In genomic region chr16:57628008-57628781, GRCh38 we compare ENCODE assay signal across 8 cellular contexts. TPM values are rescaled to one million over a fixed set of nuclear protein-coding genes. Genes with fewer than 3 reads are reported as not detected.
A peak's percentile ranks its signal among the peaks of the same experiment; 100 is the strongest.
DNase-seq lines count a peak whose midpoint lies in the region; ATAC-seq and TF ChIP-seq lines count a peak whose summit lies in the region.

Gene ADGRG1 (plus strand): TSS chr16:57628630. CDS start chr16:57650288, 21,658 bp downstream.

- no peaks in the 10 kb centered on the region for H3K9me3 Mint-ChIP-seq in osteocyte (ENCODE audit: unreplicated experiment)

- no peaks in the 10 kb centered on the region for H3K36me3 Mint-ChIP-seq in osteocyte (ENCODE audit: unreplicated experiment)

- H3K27me3 ChIP-seq in adipocyte (replicated peaks; ENCODE audit: control insufficient read depth, insufficient read depth, low read length) = no peaks in the 10 kb centered on the region
- H3K27me3 ChIP-seq in upper lobe of right lung = peaks cover 11% of the 10 kb centered on the region

- peak within 1 kb of the TSS; percentile 58 for H3K27ac ChIP-seq in upper lobe of right lung

- TF ChIP-seq CTCF in osteocyte (IDR thresholded peaks at IDR 0.05) (peak; percentile 30), upper lobe of right lung (IDR thresholded peaks at IDR 0.05) (no peak)

- intact Hi-C loops in Right ventricle myocardium inferior (cut with DNase I) (loop anchor here (2.0 kb wide), 1 partner anchor 19 kb away; no protein-coding TSS in a partner anchor), upper lobe of right lung (cut with DNase I) (no loop called here)

- H3K4me1 Mint-ChIP-seq in osteocyte (ENCODE audit: unreplicated experiment) = peaks cover 50% of the 10 kb centered on the region

- ATAC-seq in Right ventricle myocardium inferior = peak; percentile 69
- ATAC-seq in upper lobe of right lung = peak; percentile 66

- DNase-seq in NCI-H1092 treated with DMSO at 0.1 percent for 48 hours (lab: John Stamatoyannopoulos, UW) (peak; percentile 23), NCI-H1092 (lab: John Stamatoyannopoulos, UW) (no peak), adipocyte (ENCODE audit: low read depth) (peak; percentile 94), Right ventricle myocardium inferior (ENCODE audit: missing footprints) (peak; percentile 80), osteocyte (ENCODE audit: extremely low spot score, unreplicated experiment) (peak; percentile 96), upper lobe of right lung (no peak), RPMI8226 (no peak)

- H3K27ac Mint-ChIP-seq in osteocyte (ENCODE audit: unreplicated experiment) = peak within 1 kb of the TSS; percentile 98

- H3K4me1 ChIP-seq in adipocyte (ENCODE audit: control insufficient read depth, insufficient read depth, low read length) (peaks cover 21% of the 10 kb centered on the region), upper lobe of right lung (peaks cover 19% of the 10 kb centered on the region)

- H3K9ac ChIP-seq in adipocyte (ENCODE audit: low read length) = peak within 1 kb of the TSS; percentile 70

- no peaks in the 10 kb centered on the region for H3K9me3 ChIP-seq in adipocyte (ENCODE audit: control insufficient read depth, low read length)
- H3K9me3 ChIP-seq in upper lobe of right lung = no peaks in the 10 kb centered on the region

- peak within 1 kb of the TSS; percentile 67 for H3K4me3 Mint-ChIP-seq in osteocyte (ENCODE audit: unreplicated experiment)

- H3K27me3 Mint-ChIP-seq in osteocyte (ENCODE audit: unreplicated experiment) = no peaks in the 10 kb centered on the region

- no peaks in the 10 kb centered on the region for H3K36me3 ChIP-seq in adipocyte (ENCODE audit: control insufficient read depth, insufficient read depth, low read length, severe bottlenecking)
- H3K36me3 ChIP-seq in upper lobe of right lung = no peaks in the 10 kb centered on the region

- H3K4me3 ChIP-seq in adipocyte (ENCODE audit: low read length) (peak within 1 kb of the TSS; percentile 74), upper lobe of right lung (peak within 1 kb of the TSS; percentile 43)

TF ChIP-seq in PFSK-1, 5 proteins besides CTCF, POLR2A, EP300 and RAD21:
- peak; percentile 84 for TF ChIP-seq FOXP2 (optimal IDR thresholded peaks at IDR 0.05; ENCODE audit: borderline replicate concordance, extremely low read depth, extremely low read length, insufficient read depth)
- TF ChIP-seq SIN3A (IDR thresholded peaks at IDR 0.05; ENCODE audit: borderline replicate concordance, insufficient read depth, low read length) = no peak
- TF ChIP-seq, protein P1, sequence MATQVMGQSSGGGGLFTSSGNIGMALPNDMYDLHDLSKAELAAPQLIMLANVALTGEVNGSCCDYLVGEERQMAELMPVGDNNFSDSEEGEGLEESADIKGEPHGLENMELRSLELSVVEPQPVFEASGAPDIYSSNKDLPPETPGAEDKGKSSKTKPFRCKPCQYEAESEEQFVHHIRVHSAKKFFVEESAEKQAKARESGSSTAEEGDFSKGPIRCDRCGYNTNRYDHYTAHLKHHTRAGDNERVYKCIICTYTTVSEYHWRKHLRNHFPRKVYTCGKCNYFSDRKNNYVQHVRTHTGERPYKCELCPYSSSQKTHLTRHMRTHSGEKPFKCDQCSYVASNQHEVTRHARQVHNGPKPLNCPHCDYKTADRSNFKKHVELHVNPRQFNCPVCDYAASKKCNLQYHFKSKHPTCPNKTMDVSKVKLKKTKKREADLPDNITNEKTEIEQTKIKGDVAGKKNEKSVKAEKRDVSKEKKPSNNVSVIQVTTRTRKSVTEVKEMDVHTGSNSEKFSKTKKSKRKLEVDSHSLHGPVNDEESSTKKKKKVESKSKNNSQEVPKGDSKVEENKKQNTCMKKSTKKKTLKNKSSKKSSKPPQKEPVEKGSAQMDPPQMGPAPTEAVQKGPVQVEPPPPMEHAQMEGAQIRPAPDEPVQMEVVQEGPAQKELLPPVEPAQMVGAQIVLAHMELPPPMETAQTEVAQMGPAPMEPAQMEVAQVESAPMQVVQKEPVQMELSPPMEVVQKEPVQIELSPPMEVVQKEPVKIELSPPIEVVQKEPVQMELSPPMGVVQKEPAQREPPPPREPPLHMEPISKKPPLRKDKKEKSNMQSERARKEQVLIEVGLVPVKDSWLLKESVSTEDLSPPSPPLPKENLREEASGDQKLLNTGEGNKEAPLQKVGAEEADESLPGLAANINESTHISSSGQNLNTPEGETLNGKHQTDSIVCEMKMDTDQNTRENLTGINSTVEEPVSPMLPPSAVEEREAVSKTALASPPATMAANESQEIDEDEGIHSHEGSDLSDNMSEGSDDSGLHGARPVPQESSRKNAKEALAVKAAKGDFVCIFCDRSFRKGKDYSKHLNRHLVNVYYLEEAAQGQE (IDR thresholded peaks at IDR 0.05; ENCODE audit: insufficient read depth in 1 of 2, low read depth in 2 of 2, low read length in 2 of 2) = no peak; a peak in 1 of 4 replicates
- no peak; the same call in 1 of the 2 replicates for TF ChIP-seq POLR2AphosphoS5 (IDR thresholded peaks at IDR 0.05; ENCODE audit: low read depth, low read length)
- TF ChIP-seq TAF1 (IDR thresholded peaks at IDR 0.05; ENCODE audit: borderline replicate concordance, insufficient read depth, low read length) = no peak

RNA-seq across cellular contexts. Expression of gene ADGRG1, which starts in this region (rescaled TPM):
- polyA plus RNA-seq in PFSK-1 (2012; ENCODE audit: insufficient read length, low read depth) = 61.0 TPM
- total RNA-seq in Right ventricle myocardium inferior (23.1 TPM), osteocyte (4.6 and 4.8 TPM in 2 replicates), upper lobe of right lung (66.9 TPM)

Comparison
In these comparisons a context has a peak if more than half of its experiments do, and no peak if none do; other contexts are left out.
1. DNase-seq: peak in NCI-H1092 treated with DMSO at 0.1 percent for 48 hours (single experiment), adipocyte (single experiment), Right ventricle myocardium inferior (single experiment) and osteocyte (single experiment); none in NCI-H1092 (single experiment), upper lobe of right lung (single experiment) and RPMI8226 (single experiment).